Comparison of ENCODE assay signal across 15 cellular contexts in genomic region chr16:10950393-10950792, GRCh38. TPM values are rescaled to one million over a fixed set of nuclear protein-coding genes. Genes with fewer than 3 reads are reported as not detected.
DNase-seq lines count a peak whose midpoint lies in the region; TF ChIP-seq lines count a peak whose summit lies in the region.
"Had no signal": no experiment of that assay in that cellular context is flagged by ENCODE, and none has a peak within 500 bp of the region (broad histone marks: within the 10 kb centered on the region; RNA-seq: fewer than 3 reads in every experiment).

No MANE protein-coding gene starts in this region.

- H3K4me1 ChIP-seq in Caco-2, result peaks cover 22% of the 10 kb centered on the region
- peaks cover 46% of the 10 kb centered on the region for H3K4me1 ChIP-seq in mesendoderm (ENCODE audit: control insufficient read depth, low read depth, low read length)
- peaks cover 4% of the 10 kb centered on the region for H3K4me1 ChIP-seq in ovary (ENCODE audit: insufficient read depth)
- peaks cover 0 to 17% of the 10 kb centered on the region in 2 donors for H3K4me1 ChIP-seq in uterus

- no peak overlapping the region for H3K4me2 ChIP-seq in mesendoderm (ENCODE audit: low read length)

- peak overlapping the region; percentile 50 for H3K56ac ChIP-seq in mesendoderm (ENCODE audit: low read length)

- H2BK5ac ChIP-seq in mesendoderm (ENCODE audit: low read length), result no peak overlapping the region

- peaks cover 41% of the 10 kb centered on the region for H3K4me1 Mint-ChIP-seq in Caco-2 (ENCODE audit: low read depth, unreplicated experiment)

- intact Hi-C loops in Caco-2 (cut with micrococcal nuclease; ENCODE audit: unreplicated experiment), result no loop called here
- intact Hi-C loops in ovary (cut with DNase I), result no loop called here
- intact Hi-C loops in uterus (cut with DNase I; ENCODE audit: low total_unique reads), result no loop called here

- no peak overlapping the region for H3K4me3 ChIP-seq in Caco-2 (ENCODE audit: low read depth, low read length)
- H3K4me3 ChIP-seq in mesendoderm (ENCODE audit: low read length), result no peak overlapping the region
- no peak overlapping the region for H3K4me3 ChIP-seq in ovary
- no peak overlapping the region for H3K4me3 ChIP-seq in uterus
- H3K4me3 ChIP-seq: gastrocnemius medialis had no signal

- H3K36me3 ChIP-seq in Caco-2 (ENCODE audit: control insufficient read depth, insufficient read depth, low read length), result no peaks in the 10 kb centered on the region
- H3K36me3 ChIP-seq in mesendoderm (ENCODE audit: control insufficient read depth, insufficient read depth, low read length), result no peaks in the 10 kb centered on the region
- no peaks in the 10 kb centered on the region for H3K36me3 ChIP-seq in ovary
- no peaks in the 10 kb centered on the region for H3K36me3 ChIP-seq in uterus
- H3K36me3 ChIP-seq: gastrocnemius medialis had no signal

- POLR2A ChIA-PET in Caco-2 (lab: Charles Lee), result interaction anchor here (0.5 kb wide), 1 partner anchor 306 kb away, joined by 3 read pairs; no protein-coding TSS in a partner anchor

- CTCF ChIA-PET in Caco-2 (lab: Charles Lee), result interaction anchor here (1.0 kb wide), 1 partner anchor 162 kb away, joined by 4 read pairs; no protein-coding TSS in a partner anchor

- H2AK5ac ChIP-seq in mesendoderm (ENCODE audit: low read length), result no peak overlapping the region

- H3K27ac Mint-ChIP-seq in Caco-2 (ENCODE audit: unreplicated experiment), result peak overlapping the region; percentile 36

- H3K9me3 Mint-ChIP-seq in Caco-2 (ENCODE audit: unreplicated experiment), result no peaks in the 10 kb centered on the region
- H3K9me3 Mint-ChIP-seq: mesothelial cell of epicardium had no signal

- H2BK120ac ChIP-seq in mesendoderm (ENCODE audit: low read depth, low read length), result no peak overlapping the region

- H3K36me3 Mint-ChIP-seq in Caco-2 (ENCODE audit: insufficient read depth, unreplicated experiment), result no peaks in the 10 kb centered on the region
- H3K36me3 Mint-ChIP-seq: mesothelial cell of epicardium had no signal

- TF ChIP-seq POLR2A in ovary (IDR thresholded peaks at IDR 0.05) (no peak), uterus (IDR thresholded peaks at IDR 0.05) (no peak)

- H3K23ac ChIP-seq in mesendoderm (ENCODE audit: low read length), result no peak overlapping the region

- TF ChIP-seq CTCF in Caco-2 (IDR thresholded peaks at IDR 0.05; ENCODE audit: insufficient read depth in 1 of 2, low read depth in 1 of 2, low read length in 1 of 2, severe bottlenecking in 1 of 2, unreplicated experiment in 1 of 2) (no peak), ovary (IDR thresholded peaks at IDR 0.05) (no peak), uterus (IDR thresholded peaks at IDR 0.05) (no peak)

- no peak overlapping the region for H3K9ac ChIP-seq in mesendoderm (ENCODE audit: low read length)

- H2BK15ac ChIP-seq in mesendoderm (replicated peaks; ENCODE audit: low read depth), result no peak overlapping the region

- H3K9me3 ChIP-seq in Caco-2 (no peaks in the 10 kb centered on the region), ovary (no peaks in the 10 kb centered on the region), uterus (no peaks in the 10 kb centered on the region)
- H3K9me3 ChIP-seq: gastrocnemius medialis had no signal

- H4K5ac ChIP-seq in mesendoderm (ENCODE audit: low read length), result no peak overlapping the region

- peaks cover 27% of the 10 kb centered on the region for H3K79me2 ChIP-seq in mesendoderm (ENCODE audit: control insufficient read depth, insufficient read depth, low read length)

- DNase-seq in Caco-2, result no peak
- DNase-seq in NCI-H524 treated with DMSO at 0.1 percent for 48 hours (lab: John Stamatoyannopoulos, UW), result peak; percentile 45
- DNase-seq in cerebellum (ENCODE audit: low spot score), result peak; percentile 76
- peak; percentile 52 for DNase-seq in mesendoderm
- DNase-seq in T1000 (lab: John Stamatoyannopoulos, UW), result no peak
- DNase-seq in ovary, result no peak
- DNase-seq in SKM-1 treated with dmso at 0.1 percent for 144 hours (lab: John Stamatoyannopoulos, UW; ENCODE audit: unreplicated experiment), result no peak
- no peak for DNase-seq in uterus
- DNase-seq: activated naive CD4-positive, alpha-beta T cell treated with Interleukin-2 at 50 U/mL for 16 hours; AML-193; effector memory CD4-positive, alpha-beta T cell; gastrocnemius medialis; NCI-H1048; stimulated activated naive CD4-positive, alpha-beta T cell had no signal

- H3K27me3 ChIP-seq in Caco-2 (replicated peaks; ENCODE audit: control insufficient read depth, insufficient read depth, low read length) (no peaks in the 10 kb centered on the region), mesendoderm (ENCODE audit: insufficient read depth, low read length, poor library complexity) (no peaks in the 10 kb centered on the region), ovary (no peaks in the 10 kb centered on the region), uterus (no peaks in the 10 kb centered on the region)
- H3K27me3 ChIP-seq: gastrocnemius medialis had no signal

- no TSS peak for BruUV-seq in Caco-2 (replicated peaks; lab: Mats Ljungman, UMichigan)

- no peak for TF ChIP-seq EP300 in ovary (IDR thresholded peaks at IDR 0.05)

- no peak overlapping the region for H4K8ac ChIP-seq in mesendoderm (ENCODE audit: low read depth, low read length)

- no peak overlapping the region for H3K4me3 Mint-ChIP-seq in Caco-2 (ENCODE audit: unreplicated experiment)
- H3K4me3 Mint-ChIP-seq: mesothelial cell of epicardium had no signal

- peak overlapping the region; percentile 13 for H3K18ac ChIP-seq in mesendoderm (ENCODE audit: low read length)

- no peaks in the 10 kb centered on the region for H3K27me3 Mint-ChIP-seq in Caco-2 (ENCODE audit: insufficient read depth, unreplicated experiment)

- H3K79me1 ChIP-seq in mesendoderm (ENCODE audit: low read length), result peaks cover 31% of the 10 kb centered on the region

- H3K27ac ChIP-seq in mesendoderm (ENCODE audit: low read depth, low read length) (no peak overlapping the region), ovary (no peak overlapping the region), uterus (no peak overlapping the region)

- no peak overlapping the region for H3K4ac ChIP-seq in mesendoderm (ENCODE audit: low read depth, low read length)

- no CpG with 5 or more reads among the region's 5 CpGs for WGBS in mesendoderm (ENCODE audit: extremely low coverage, insufficient coverage, low lambda C conversion rate)
- 68 to 75% (median 71%) methylated on average over 5 of the region's 5 CpGs for WGBS in ovary, 3 donors

RNA-seq across cellular contexts. Expression of gene CLEC16A, which starts 6.0 kb away (rescaled TPM):
- 27.0 and 27.9 TPM in 2 replicates for total RNA-seq in Caco-2 (2022)
- 28.8 TPM for total RNA-seq in cerebellum
- polyA plus RNA-seq in mesendoderm (2013, experiment 1 of 2), result 13.1 TPM
- 13.2 TPM for polyA plus RNA-seq in mesendoderm (2013, experiment 2 of 2)
- 10 to 100 TPM; 13.8 to 28.1 (median 18.1) TPM for total RNA-seq in ovary
- polyA plus RNA-seq in ovary, result 10 to 100 TPM in 1 of 2 donors, 1 to 10 TPM in 1; 6.4 to 13.0 TPM
- 10 to 100 TPM in 3 of 4 donors, 1 to 10 TPM in 1; 7.6 to 65.6 (median 28.0) TPM for total RNA-seq in uterus

RNA-seq across cellular contexts. Expression of gene DEXI, which starts 8.1 kb away (rescaled TPM):
- total RNA-seq in Caco-2 (2022) (23.0 and 23.7 TPM in 2 replicates), cerebellum (18.6 TPM), ovary (10 to 100 TPM; 26.5 to 73.4 (median 49.7) TPM), uterus (10 to 100 TPM; 15.6 to 70.2 (median 42.6) TPM)
- polyA plus RNA-seq in mesendoderm (2013, experiment 1 of 2), result 19.9 TPM
- polyA plus RNA-seq in mesendoderm (2013, experiment 2 of 2), result 18.6 TPM
- 10 to 100 TPM; 31.3 to 43.6 TPM for polyA plus RNA-seq in ovary

Comparison
In these comparisons a context has a peak if more than half of its experiments do, and no peak if none do; other contexts are left out.
1. DNase-seq: peak in NCI-H524 treated with DMSO at 0.1 percent for 48 hours (single experiment), cerebellum (single experiment) and mesendoderm (single experiment); none in Caco-2 (0 of 2), T1000 (single experiment), ovary (0 of 5), SKM-1 treated with dmso at 0.1 percent for 144 hours (single experiment) and uterus (0 of 2).